Comparison of ENCODE assay signal across 24 cellular contexts in genomic region chr10:32095116-32095733, GRCh38. TPM values are rescaled to one million over a fixed set of nuclear protein-coding genes. Genes with fewer than 3 reads are reported as not detected.
DNase-seq lines count a peak whose midpoint lies in the region; ATAC-seq and TF ChIP-seq lines count a peak whose summit lies in the region.
"Had no signal": no experiment of that assay in that cellular context is flagged by ENCODE, and none has a peak within 500 bp of the region (broad histone marks: within the 10 kb centered on the region; RNA-seq: fewer than 3 reads in every experiment).

No MANE protein-coding gene starts in this region.

- DNase-seq in MCF 10A (ENCODE audit: unreplicated experiment) (peak; percentile 56), breast epithelium (ENCODE audit: low spot score in 2 of 2) (no peak), M059J (ENCODE audit: low read depth) (peak; percentile 9), fibroblast of gingiva (ENCODE audit: low read depth) (peak; percentile 13), mesenchymal stem cell (no peak), spleen (no peak), foreskin keratinocyte (no peak)
- DNase-seq in activated CD4-positive, alpha-beta T cell treated with anti-CD3 and anti-CD28 coated beads for 36 hours, result no peak
- DNase-seq: activated B cell treated with CpG ODN at 0.5 μM for 24 hours; activated naive CD4-positive, alpha-beta T cell treated with anti-CD3 and anti-CD28 coated beads for 36 hours; activated T-cell treated with anti-CD3 and anti-CD28 coated beads, Interleukin-2, amount 50 U/mL, for 48 hours; anterior cingulate cortex; C1 segment of cervical spinal cord; erythroblast; H9; naive thymus-derived CD8-positive, alpha-beta T cell; NCI-H1694 treated with DMSO at 0.1 percent for 48 hours; ovary; right cardiac atrium; substantia nigra had no signal

- H3K27ac Mint-ChIP-seq in MCF 10A (ENCODE audit: low read depth, unreplicated experiment), result peak overlapping the region; percentile 7
- H3K27ac Mint-ChIP-seq in activated CD4-positive, alpha-beta T cell treated with anti-CD3 and anti-CD28 coated beads for 36 hours, result no peak overlapping the region
- H3K27ac Mint-ChIP-seq: activated B cell treated with CpG ODN at 0.5 μM for 24 hours; activated naive CD4-positive, alpha-beta T cell treated with anti-CD3 and anti-CD28 coated beads for 36 hours; H9; naive thymus-derived CD8-positive, alpha-beta T cell; T-helper 2 cell treated with Interferon-gamma antibody and Interleukin-4, amounts not matched to agents 5 μg/mL and 100 μg/mL, for 36 hours had no signal

- H2AFZ ChIP-seq in mesenchymal stem cell (ENCODE audit: low read depth, low read length), result no peak overlapping the region

- no peak overlapping the region for H2BK12ac ChIP-seq in mesenchymal stem cell (ENCODE audit: low read length in 2 of 2)

- H3K27me3 Mint-ChIP-seq in MCF 10A (ENCODE audit: insufficient read depth, unreplicated experiment), result no peaks in the 10 kb centered on the region
- peaks cover 10% of the 10 kb centered on the region for H3K27me3 Mint-ChIP-seq in activated CD4-positive, alpha-beta T cell treated with anti-CD3 and anti-CD28 coated beads for 36 hours

- no peak overlapping the region for H2BK120ac ChIP-seq in mesenchymal stem cell (ENCODE audit: low read depth, low read length)

- H3K14ac ChIP-seq in mesenchymal stem cell (ENCODE audit: low read length in 2 of 2), result no peak overlapping the region

- H3K9me3 ChIP-seq in breast epithelium (peaks cover 0 to 6% of the 10 kb centered on the region in 2 donors), mesenchymal stem cell (ENCODE audit: control insufficient read depth, low read length) (peaks cover 10% of the 10 kb centered on the region), spleen (peaks cover 0 to 15% (median 9%) of the 10 kb centered on the region in 8 donors)

- POLR2A ChIA-PET in MCF 10A (lab: Yijun Ruan, JAX), result no interaction called here
- POLR2A ChIA-PET in activated CD4-positive, alpha-beta T cell treated with anti-CD3 and anti-CD28 coated beads for 36 hours (lab: Charles Lee), result no interaction called here

- BruUV-seq in MCF 10A (replicated peaks; lab: Mats Ljungman, UMichigan), result no TSS peak

- 95% methylated on average over 2 of the region's 2 CpGs for WGBS in mesenchymal stem cell
- 94 to 100% (median 97%) methylated on average over 2 of the region's 2 CpGs for WGBS in spleen, 5 donors

- H3K4me3 ChIP-seq in breast epithelium (no peak overlapping the region), mesenchymal stem cell (ENCODE audit: insufficient read depth in 1 of 2, low read depth in 1 of 2, low read length in 2 of 2) (no peak overlapping the region), spleen (no peak overlapping the region)
- H3K4me3 ChIP-seq: ovary, SK-N-MC had no signal

- no peaks in the 10 kb centered on the region for H3K79me1 ChIP-seq in mesenchymal stem cell (replicated peaks; ENCODE audit: low read length, poor library complexity, severe bottlenecking)

- H3K27me3 ChIP-seq in breast epithelium (no peaks in the 10 kb centered on the region), mesenchymal stem cell (ENCODE audit: control insufficient read depth in 1 of 2, insufficient read depth in 1 of 2, low read length in 2 of 2) (peaks cover 0 to 4% of the 10 kb centered on the region in 2 experiments), spleen (replicated peaks in 1 of 7) (peaks cover 0 to 6% (median 0%) of the 10 kb centered on the region in 7 donors), foreskin keratinocyte (no peaks in the 10 kb centered on the region)
- H3K27me3 ChIP-seq: ovary had no signal

- H3K23ac ChIP-seq in mesenchymal stem cell (ENCODE audit: low read length in 2 of 2), result no peak overlapping the region

- no peak overlapping the region for H2BK5ac ChIP-seq in mesenchymal stem cell (ENCODE audit: low read depth, low read length, poor library complexity, severe bottlenecking)

- H3K4me1 ChIP-seq in breast epithelium (no peaks in the 10 kb centered on the region), mesenchymal stem cell (ENCODE audit: control insufficient read depth, insufficient read depth, low read depth, low read length) (no peaks in the 10 kb centered on the region), spleen (no peaks in the 10 kb centered on the region), foreskin keratinocyte (no peaks in the 10 kb centered on the region)

- intact Hi-C loops in MCF 10A (cut with micrococcal nuclease) (no loop called here), breast epithelium (cut with DNase I; ENCODE audit: low total_unique reads) (no loop called here), spleen (cut with DNase I; ENCODE audit: low total_unique reads) (no loop called here)
- intact Hi-C loops in activated CD4-positive, alpha-beta T cell treated with anti-CD3 and anti-CD28 coated beads for 36 hours (cut with DNase I, micrococcal nuclease), result no loop called here

- H3K9me3 Mint-ChIP-seq in MCF 10A (ENCODE audit: unreplicated experiment), result no peaks in the 10 kb centered on the region
- H3K9me3 Mint-ChIP-seq in activated CD4-positive, alpha-beta T cell treated with anti-CD3 and anti-CD28 coated beads for 36 hours (ENCODE audit: low read depth), result peaks cover 6% of the 10 kb centered on the region
- H3K9me3 Mint-ChIP-seq: central memory CD8-positive, alpha-beta T cell; T-helper 2 cell treated with Interferon-gamma antibody and Interleukin-4, amounts not matched to agents 5 μg/mL and 100 μg/mL, for 36 hours had no signal

- H3K4ac ChIP-seq in mesenchymal stem cell (ENCODE audit: low read depth in 1 of 2, low read length in 2 of 2), result no peak overlapping the region

- CTCF ChIA-PET in MCF 10A (lab: Yijun Ruan, JAX), result no interaction called here
- CTCF ChIA-PET in activated CD4-positive, alpha-beta T cell treated with anti-CD3 and anti-CD28 coated beads for 36 hours (lab: Charles Lee), result no interaction called here

- TF ChIP-seq CTCF in MCF 10A (IDR thresholded peaks at IDR 0.05; ENCODE audit: unreplicated experiment) (no peak), breast epithelium (IDR thresholded peaks at IDR 0.05) (no peak), spleen (IDR thresholded peaks at IDR 0.05 in 8 of 11, conservative IDR thresholded peaks at IDR 0.05 in 3 of 11) (no peak), foreskin keratinocyte (conservative IDR thresholded peaks at IDR 0.05) (no peak)

- no peak overlapping the region for H2AK5ac ChIP-seq in mesenchymal stem cell (ENCODE audit: low read length, severe bottlenecking)

- H3K4me1 Mint-ChIP-seq in MCF 10A (ENCODE audit: insufficient read depth, unreplicated experiment), result no peaks in the 10 kb centered on the region
- H3K4me1 Mint-ChIP-seq in activated CD4-positive, alpha-beta T cell treated with anti-CD3 and anti-CD28 coated beads for 36 hours, result no peaks in the 10 kb centered on the region
- H3K4me1 Mint-ChIP-seq: activated B cell treated with CpG ODN at 0.5 μM for 24 hours; central memory CD8-positive, alpha-beta T cell; H9; naive thymus-derived CD8-positive, alpha-beta T cell had no signal

- H3K36me3 Mint-ChIP-seq in MCF 10A (ENCODE audit: insufficient read depth, unreplicated experiment), result no peaks in the 10 kb centered on the region
- H3K36me3 Mint-ChIP-seq in activated CD4-positive, alpha-beta T cell treated with anti-CD3 and anti-CD28 coated beads for 36 hours (ENCODE audit: low read depth), result no peaks in the 10 kb centered on the region

- H3K4me2 ChIP-seq in mesenchymal stem cell (ENCODE audit: low read length, poor library complexity, severe bottlenecking), result no peak overlapping the region

- H3K27ac ChIP-seq in breast epithelium, result no peak overlapping the region
- no peak overlapping the region for H3K27ac ChIP-seq in mesenchymal stem cell (ENCODE audit: low read length, poor library complexity, severe bottlenecking)
- H3K27ac ChIP-seq in spleen, result no peak overlapping the region
- no peak overlapping the region for H3K27ac ChIP-seq in foreskin keratinocyte
- H3K27ac ChIP-seq: ovary, SK-N-MC had no signal

- no peak overlapping the region for H3K4me3 Mint-ChIP-seq in MCF 10A (ENCODE audit: unreplicated experiment)
- no peak overlapping the region for H3K4me3 Mint-ChIP-seq in activated CD4-positive, alpha-beta T cell treated with anti-CD3 and anti-CD28 coated beads for 36 hours
- H3K4me3 Mint-ChIP-seq: activated B cell treated with CpG ODN at 0.5 μM for 24 hours; activated naive CD4-positive, alpha-beta T cell treated with anti-CD3 and anti-CD28 coated beads for 36 hours; central memory CD8-positive, alpha-beta T cell; H9; naive thymus-derived CD8-positive, alpha-beta T cell; T-helper 2 cell treated with Interferon-gamma antibody and Interleukin-4, amounts not matched to agents 5 μg/mL and 100 μg/mL, for 36 hours had no signal

- no peak overlapping the region for H3K9ac ChIP-seq in mesenchymal stem cell (ENCODE audit: low read length)

- TF ChIP-seq POLR2A in breast epithelium (IDR thresholded peaks at IDR 0.05), result no peak
- no peak for TF ChIP-seq POLR2A in spleen (IDR thresholded peaks at IDR 0.05)

- H2BK15ac ChIP-seq in mesenchymal stem cell (ENCODE audit: low read depth, poor library complexity, severe bottlenecking), result no peak overlapping the region

- H3K36me3 ChIP-seq in breast epithelium (no peaks in the 10 kb centered on the region), mesenchymal stem cell (ENCODE audit: control insufficient read depth in 1 of 2, insufficient read depth in 2 of 2, low read depth in 1 of 2, low read length in 2 of 2) (no peaks in the 10 kb centered on the region), spleen (no peaks in the 10 kb centered on the region)
- H3K36me3 ChIP-seq: ovary had no signal

- no peak for ATAC-seq in foreskin keratinocyte
- no peak for ATAC-seq in activated CD4-positive, alpha-beta T cell treated with anti-CD3 and anti-CD28 coated beads for 36 hours
- ATAC-seq: naive thymus-derived CD8-positive, alpha-beta T cell; Panc1; right cardiac atrium had no signal

- peak overlapping the region in 1 of 2 experiments; percentile 5 for H3K18ac ChIP-seq in mesenchymal stem cell (ENCODE audit: low read depth in 1 of 2, low read length in 2 of 2)

- no peak overlapping the region for H4K91ac ChIP-seq in mesenchymal stem cell (ENCODE audit: low read length)

- H4K8ac ChIP-seq in mesenchymal stem cell (ENCODE audit: low read length), result no peak overlapping the region

RNA-seq across cellular contexts. Expression of gene KIF5B, which starts 39.0 kb away (rescaled TPM):
- total RNA-seq in MCF 10A (2022) (150 and 187 TPM in 2 replicates), breast epithelium (100 to 1,000 TPM; 104 to 115 (median 108) TPM), spleen (10 to 100 TPM; 58.6 to 95.1 (median 85.0) TPM), foreskin keratinocyte (128 and 129 TPM in 2 replicates)
- total RNA-seq in M059J (2014; rRNA removed; shearing (Covaris generic)), result 42.4 and 52.4 TPM in 2 replicates
- 87.3 TPM for polyA plus RNA-seq in mesenchymal stem cell (2013, experiment 1 of 2)
- polyA plus RNA-seq in mesenchymal stem cell (2013, experiment 2 of 2), result 89.5 TPM
- polyA plus RNA-seq in spleen (10 to 100 TPM; 16.1 to 35.0 (median 20.0) TPM), foreskin keratinocyte (23.8 and 26.9 TPM in 2 replicates)
- total RNA-seq in activated CD4-positive, alpha-beta T cell treated with anti-CD3 and anti-CD28 coated beads for 36 hours, result 10 to 100 TPM; 57.4 to 59.9 TPM

Comparison
In these comparisons a context has a peak if more than half of its experiments do, and no peak if none do; other contexts are left out.
1. DNase-seq: peak in MCF 10A (single experiment), M059J (single experiment) and fibroblast of gingiva (single experiment); none in breast epithelium (0 of 2), mesenchymal stem cell (single experiment), spleen (single experiment), foreskin keratinocyte (0 of 2) and activated CD4-positive, alpha-beta T cell treated with anti-CD3 and anti-CD28 coated beads for 36 hours (single experiment).